8 cellular contexts compared by ENCODE assay signal in genomic region chr12:6067152-6067916, GRCh38. TPM values are rescaled to one million over a fixed set of nuclear protein-coding genes. Genes with fewer than 3 reads are reported as not detected.
DNase-seq lines count a peak whose midpoint lies in the region; ATAC-seq and TF ChIP-seq lines count a peak whose summit lies in the region.
"Had no signal": no experiment of that assay in that cellular context is flagged by ENCODE, and none has a peak within 500 bp of the region (broad histone marks: within the 10 kb centered on the region; RNA-seq: fewer than 3 reads in every experiment).

No MANE protein-coding gene starts in this region.

- TF ChIP-seq CTCF in RWPE2 (IDR thresholded peaks at IDR 0.05; ENCODE audit: poor library complexity, severe bottlenecking) (peak; percentile 57), foreskin fibroblast (IDR thresholded peaks at IDR 0.05; ENCODE audit: low read depth, low read length) (peak; percentile 23), spleen (IDR thresholded peaks at IDR 0.05 in 8 of 11, conservative IDR thresholded peaks at IDR 0.05 in 3 of 11) (peak in 8 of 11 experiments; percentile 7 to 51 (median 36))

- no peaks in the 10 kb centered on the region for H3K36me3 ChIP-seq in RWPE2 (ENCODE audit: low read depth)
- H3K36me3 ChIP-seq in spleen = peaks cover 0 to 41% (median 5%) of the 10 kb centered on the region in 6 donors

- 59 to 78% (median 64%) methylated on average over 16 of the region's 16 CpGs for WGBS in spleen, 5 donors

- no peaks in the 10 kb centered on the region for H3K27me3 ChIP-seq in RWPE2 (ENCODE audit: insufficient read depth, poor library complexity, severe bottlenecking)
- peaks cover 0 to 8% (median 0%) of the 10 kb centered on the region in 7 donors for H3K27me3 ChIP-seq in spleen (replicated peaks in 1 of 7)

- TF ChIP-seq POLR2A in spleen (IDR thresholded peaks at IDR 0.05) = no peak

- intact Hi-C loops in spleen (cut with DNase I; ENCODE audit: low total_unique reads) = loop anchor here (5.0 to 10.0 kb wide), 2 partner anchors 127 to 210 kb away; no protein-coding TSS in a partner anchor

- H3K4me3 ChIP-seq in RWPE2 (ENCODE audit: severe bottlenecking) = no peak overlapping the region
- H3K4me3 ChIP-seq in foreskin fibroblast (ENCODE audit: low read depth in 1 of 2, low read length in 2 of 2) = no peak overlapping the region
- H3K4me3 ChIP-seq in spleen = no peak overlapping the region

- H3K4me1 ChIP-seq in RWPE2 (ENCODE audit: insufficient read depth, poor library complexity, severe bottlenecking) (peaks cover 7% of the 10 kb centered on the region), spleen (peaks cover 0 to 38% (median 15%) of the 10 kb centered on the region in 6 donors)

- H3K27ac ChIP-seq in RWPE2 (ENCODE audit: poor library complexity, severe bottlenecking) (no peak overlapping the region), spleen (peak overlapping the region in 7 of 8 donors; percentile 13 to 71 (median 56))

- no peak for ATAC-seq in RWPE2 (ENCODE audit: low read depth)
- ATAC-seq in GM18873 (IDR thresholded peaks at IDR 0.05; ENCODE audit: low FRiP score, unreplicated experiment) = no peak

- H3K9me3 ChIP-seq in RWPE2 (ENCODE audit: severe bottlenecking) (no peaks in the 10 kb centered on the region), spleen (no peaks in the 10 kb centered on the region)

- DNase-seq in HCEC 1CT (peak; percentile 39), RWPE2 (ENCODE audit: low spot score) (no peak), foreskin fibroblast (peak in 1 of 2 donors; percentile 51), spleen (no peak), GM19240 (ENCODE audit: insufficient read length, low spot score) (no peak), GM19238 (ENCODE audit: insufficient read length, low spot score) (no peak)
- DNase-seq: activated effector memory CD4-positive, alpha-beta T cell treated with anti-CD3 and anti-CD28 coated beads, Interleukin-2, amount 50 U/mL, for 16 hours had no signal

RNA-seq across cellular contexts. Expression of gene VWF, which starts 57.1 kb away (rescaled TPM):
- total RNA-seq in spleen = 100 to 1,000 TPM; 272 to 957 (median 395) TPM
- polyA plus RNA-seq in spleen = 10 to 100 TPM; 12.9 to 38.6 (median 15.5) TPM
